Comparison of ENCODE assay signal across 21 cellular contexts in the genomic region with DNA sequence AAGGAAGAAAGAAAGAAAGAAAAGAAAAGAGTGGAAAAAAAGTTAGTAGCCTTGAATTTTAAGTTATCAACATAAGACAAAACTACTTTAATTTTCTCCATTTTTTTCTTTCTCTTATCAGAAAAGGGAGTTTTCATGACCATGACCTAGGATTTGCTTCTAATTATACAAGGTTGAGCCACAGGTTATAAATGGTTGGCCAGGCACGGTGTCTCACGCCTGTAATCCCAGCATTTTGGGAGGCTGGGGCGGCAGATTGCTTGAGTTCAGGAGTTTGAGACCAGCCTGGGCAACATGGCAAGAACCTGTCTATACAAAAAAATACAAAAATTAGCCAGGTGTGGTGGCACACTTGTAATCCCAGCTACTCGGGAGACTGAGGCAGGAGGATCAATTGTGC.
"Had no signal": no experiment of that assay in that cellular context is flagged by ENCODE, and none has a peak within 500 bp of the region (broad histone marks: within the 10 kb centered on the region; RNA-seq: fewer than 3 reads in every experiment).

No MANE protein-coding gene starts in this region.

- H3K27ac ChIP-seq: RWPE1 had no signal

- H3K9me3 ChIP-seq: MG63, SK-N-SH had no signal

- H3K36me3 ChIP-seq: MG63 had no signal

- H3K4me3 ChIP-seq: MG63 had no signal

- DNase-seq: Karpas-422, KG1, MG63, NCI-H1092, NCI-H1436, NCI-H187, NCI-H2029, NCI-H2081 treated with DMSO at 0.1 percent for 48 hours, NCI-H2171, NCI-H226, NCI-H446, NCI-H510A, NCI-H524 treated with DMSO at 0.1 percent for 48 hours, NCI-H69, NCI-H774, PC-3, SHP77, SK-N-SH, SW 1271 had no signal

- ATAC-seq: Panc1, PC-3 had no signal

- H3K27me3 ChIP-seq: MG63 had no signal
